In the genomic region with DNA sequence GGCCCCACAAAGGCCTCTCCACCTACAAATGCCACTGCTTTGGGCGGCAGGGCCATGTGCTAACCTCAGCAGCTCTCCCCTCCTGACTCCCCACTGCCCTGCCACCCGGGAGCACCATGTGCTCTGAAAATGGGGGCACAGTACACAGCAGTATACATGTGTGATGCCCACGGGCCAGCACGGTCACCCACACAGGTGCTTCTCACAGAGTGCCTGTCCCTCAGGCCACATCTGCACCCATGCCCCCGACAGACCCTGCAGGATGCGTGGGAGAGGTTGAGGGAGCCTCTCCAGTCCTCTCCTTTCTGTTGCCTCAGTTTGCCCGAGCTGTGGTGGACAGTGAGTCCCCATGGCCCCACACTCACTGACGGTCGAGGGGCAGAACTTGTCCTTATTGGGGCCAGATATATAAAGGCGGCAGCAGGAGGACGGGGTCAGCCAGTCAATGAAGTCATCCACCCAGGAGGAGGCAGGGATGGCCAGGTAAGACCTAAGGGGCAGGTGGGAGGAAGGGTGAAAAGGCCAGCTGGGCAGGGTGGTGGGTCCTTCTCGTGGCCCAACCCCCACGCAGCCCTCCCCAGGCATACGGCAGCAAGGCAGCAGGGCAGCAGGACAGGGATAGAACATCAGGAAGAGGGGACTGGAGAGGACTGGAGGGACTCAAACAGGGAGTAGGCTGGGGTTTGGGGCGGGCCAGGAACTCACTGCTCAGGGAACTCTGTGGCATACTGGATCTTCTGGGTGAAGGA, we compare ENCODE assay signal across 24 cellular contexts. TPM values are rescaled to one million over a fixed set of nuclear protein-coding genes. Genes with fewer than 3 reads are reported as not detected.
DNase-seq lines count a peak whose midpoint lies in the region; ATAC-seq and TF ChIP-seq lines count a peak whose summit lies in the region.
"Had no signal": no experiment of that assay in that cellular context is flagged by ENCODE, and none has a peak within 500 bp of the region (broad histone marks: within the 10 kb centered on the region; RNA-seq: fewer than 3 reads in every experiment).

No MANE protein-coding gene starts in this region.

- peaks cover 27% of the 10 kb centered on the region for H3K9me3 Mint-ChIP-seq in nephron progenitor cell

- TF ChIP-seq POLR2A in breast epithelium (IDR thresholded peaks at IDR 0.05): no peak

- no peak overlapping the region for H3K27ac Mint-ChIP-seq in nephron progenitor cell
- H3K27ac Mint-ChIP-seq: CD4-positive, alpha-beta T cell had no signal

- H3K4me3 Mint-ChIP-seq in nephron progenitor cell: no peak overlapping the region
- H3K4me3 Mint-ChIP-seq: CD4-positive, alpha-beta T cell had no signal

- H3K36me3 ChIP-seq in OCI-LY3 (replicated peaks; ENCODE audit: low read depth, low read length) (no peaks in the 10 kb centered on the region), upper lobe of right lung (no peaks in the 10 kb centered on the region), breast epithelium (no peaks in the 10 kb centered on the region)
- H3K36me3 ChIP-seq: BLaER1 treated with 17β-estradiol and CSF1 and Interleukin-3, amounts not matched to agents 10 nM and 100 nM; MG63; SJSA1 had no signal

- H2AFZ ChIP-seq in OCI-LY3 (ENCODE audit: low read depth, low read length): 0 out of 2 replicates have a peak overlapping the region, but pooled peaks have one; percentile 9

- DNase-seq in GM03348 (ENCODE audit: low spot score) (peak; percentile 4), mesenteric fat pad (ENCODE audit: low spot score) (peak; percentile 71), upper lobe of right lung (no peak), nephron progenitor cell (no peak), breast epithelium (ENCODE audit: low spot score in 2 of 2) (no peak)
- DNase-seq: AML-193; CD4-positive, alpha-beta T cell; COR-L47; DMS53; KBM-7; MG63; NCI-H1105 treated with DMSO at 0.1 percent for 48 hours; NCI-H146; NCI-H1930; NCI-H446; NCI-H524 treated with DMSO at 0.1 percent for 48 hours; NCI-H774; PC-3 had no signal

- intact Hi-C loops in upper lobe of right lung (cut with DNase I) (no loop called here), breast epithelium (cut with DNase I; ENCODE audit: low total_unique reads) (no loop called here)

- H3K4me1 ChIP-seq in OCI-LY3 (ENCODE audit: low read length): no peaks in the 10 kb centered on the region
- no peaks in the 10 kb centered on the region for H3K4me1 ChIP-seq in upper lobe of right lung
- H3K4me1 ChIP-seq in breast epithelium: no peaks in the 10 kb centered on the region
- H3K4me1 ChIP-seq: BLaER1 treated with 17β-estradiol and CSF1 and Interleukin-3, amounts not matched to agents 10 nM and 100 nM; SJSA1 had no signal

- H3K4me1 Mint-ChIP-seq in nephron progenitor cell: no peaks in the 10 kb centered on the region

- peaks cover 15% of the 10 kb centered on the region for H3K36me3 Mint-ChIP-seq in nephron progenitor cell (ENCODE audit: low read depth)

- H3K9me3 ChIP-seq in OCI-LY3 (ENCODE audit: insufficient read depth, low read length) (no peaks in the 10 kb centered on the region), upper lobe of right lung (no peaks in the 10 kb centered on the region), breast epithelium (peaks cover 15 to 18% of the 10 kb centered on the region in 2 donors)
- H3K9me3 ChIP-seq: SJSA1 had no signal

- H3K9ac ChIP-seq in OCI-LY3 (ENCODE audit: low read length): no peak overlapping the region
- H3K9ac ChIP-seq: BLaER1 treated with 17β-estradiol and CSF1 and Interleukin-3, amounts not matched to agents 10 nM and 100 nM had no signal

- H3K27ac ChIP-seq in OCI-LY3 (ENCODE audit: low read length): no peak overlapping the region
- no peak overlapping the region for H3K27ac ChIP-seq in upper lobe of right lung
- no peak overlapping the region for H3K27ac ChIP-seq in breast epithelium
- H3K27ac ChIP-seq: BLaER1 treated with 17β-estradiol and CSF1 and Interleukin-3, amounts not matched to agents 10 nM and 100 nM; SJSA1 had no signal

- H3K27me3 Mint-ChIP-seq in nephron progenitor cell (ENCODE audit: low read depth, poor library complexity): peaks cover 10% of the 10 kb centered on the region
- H3K27me3 Mint-ChIP-seq: CD4-positive, alpha-beta T cell had no signal

- ATAC-seq in upper lobe of right lung: peak; percentile 37
- no peak for ATAC-seq in GM18870 (IDR thresholded peaks at IDR 0.05; ENCODE audit: unreplicated experiment)
- ATAC-seq: PC-3 had no signal

- TF ChIP-seq CTCF in OCI-LY3 (IDR thresholded peaks at IDR 0.05; ENCODE audit: low read depth, low read length): no peak
- TF ChIP-seq CTCF in upper lobe of right lung (IDR thresholded peaks at IDR 0.05): no peak
- TF ChIP-seq CTCF in nephron progenitor cell (IDR thresholded peaks at IDR 0.05): no peak
- TF ChIP-seq CTCF in breast epithelium (IDR thresholded peaks at IDR 0.05): no peak

- H3K4me3 ChIP-seq in OCI-LY3 (ENCODE audit: low read length): no peak overlapping the region
- no peak overlapping the region for H3K4me3 ChIP-seq in upper lobe of right lung
- H3K4me3 ChIP-seq in breast epithelium: no peak overlapping the region
- H3K4me3 ChIP-seq: BLaER1 treated with 17β-estradiol and CSF1 and Interleukin-3, amounts not matched to agents 10 nM and 100 nM; MG63; SJSA1 had no signal

- H3K27me3 ChIP-seq in OCI-LY3 (ENCODE audit: low read depth, low read length): no peaks in the 10 kb centered on the region
- no peaks in the 10 kb centered on the region for H3K27me3 ChIP-seq in upper lobe of right lung
- no peaks in the 10 kb centered on the region for H3K27me3 ChIP-seq in breast epithelium
- H3K27me3 ChIP-seq: BLaER1 treated with 17β-estradiol and CSF1 and Interleukin-3, amounts not matched to agents 10 nM and 100 nM; MG63 had no signal

- peak overlapping the region; percentile 9; the same call in 1 of the 2 replicates for H3K4me2 ChIP-seq in OCI-LY3 (ENCODE audit: low read length)
- H3K4me2 ChIP-seq: BLaER1 treated with 17β-estradiol and CSF1 and Interleukin-3, amounts not matched to agents 10 nM and 100 nM had no signal

- H4K20me1 ChIP-seq in OCI-LY3 (ENCODE audit: insufficient read depth, low read length): no peaks in the 10 kb centered on the region
- H4K20me1 ChIP-seq: BLaER1 treated with 17β-estradiol and CSF1 and Interleukin-3, amounts not matched to agents 10 nM and 100 nM had no signal

- H3K79me2 ChIP-seq in OCI-LY3 (ENCODE audit: low read length): no peaks in the 10 kb centered on the region

RNA-seq across cellular contexts. Expression of a gene that starts 19.6 kb away (rescaled TPM):
- total RNA-seq in mesenteric fat pad: 0.29 TPM
- 0.17 TPM for total RNA-seq in upper lobe of right lung
- under 1 TPM; 0.16 to 0.33 (median 0.29) TPM for total RNA-seq in breast epithelium
- total RNA-seq: HT1080, LHCN-M2, SJSA1 had no signal

RNA-seq across cellular contexts. Expression of a gene that starts 31.1 kb away (rescaled TPM):
- 68.9 TPM for total RNA-seq in mesenteric fat pad
- total RNA-seq in upper lobe of right lung: 91.0 TPM
- 10 to 100 TPM; 52.1 to 64.0 (median 60.0) TPM for total RNA-seq in breast epithelium

RNA-seq across cellular contexts. Expression of a gene that starts 52.2 kb away (rescaled TPM):
- total RNA-seq in mesenteric fat pad: 64.1 TPM
- 53.5 TPM for total RNA-seq in upper lobe of right lung
- total RNA-seq in breast epithelium: 10 to 100 TPM; 48.6 to 61.9 (median 61.8) TPM

Comparison
In these comparisons a context has a peak if more than half of its experiments do, and no peak if none do; other contexts are left out.
1. DNase-seq: peak in GM03348 (single experiment) and mesenteric fat pad (single experiment); none in upper lobe of right lung (single experiment), nephron progenitor cell (single experiment) and breast epithelium (0 of 2).